Comparison of ENCODE assay signal across 1 cellular context in the genomic region with DNA sequence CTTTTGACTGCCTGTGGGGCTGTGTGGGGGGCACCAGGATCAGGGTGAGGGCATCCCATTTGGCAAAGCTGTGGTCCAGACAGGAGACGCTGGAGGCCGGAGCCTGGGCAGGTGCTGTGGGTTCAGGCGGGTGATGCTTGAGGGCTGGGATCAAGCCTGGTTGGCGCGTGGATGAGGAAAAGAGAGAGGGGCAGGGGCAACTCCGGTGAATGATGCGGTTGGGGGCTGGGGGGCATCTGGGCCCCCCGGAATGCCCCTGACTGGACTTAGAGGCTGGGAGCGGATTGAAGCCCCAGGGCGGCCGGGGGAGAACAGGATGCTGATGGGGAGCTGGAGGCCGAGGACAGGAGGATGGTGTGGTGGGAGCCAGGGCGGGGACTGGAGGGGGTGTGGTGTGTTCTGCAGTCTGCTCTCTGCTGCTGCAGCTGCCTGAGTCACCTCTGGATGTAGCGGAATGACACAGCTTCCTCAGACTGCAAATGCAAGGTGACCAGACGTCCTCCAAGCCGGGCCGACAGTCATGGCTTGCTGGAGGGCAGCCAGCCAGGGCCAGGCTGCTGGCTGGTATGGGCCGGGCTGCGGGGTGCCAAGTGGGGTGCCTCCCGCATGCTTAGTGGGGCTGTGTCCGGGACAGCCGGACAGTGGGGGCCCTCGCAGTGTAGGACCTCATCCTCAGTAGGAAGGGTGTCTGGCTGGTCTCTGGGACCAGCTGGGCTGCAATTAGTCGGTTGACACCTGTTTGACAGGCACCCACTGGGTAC.
TF ChIP-seq lines count a peak whose summit lies in the region.

No MANE protein-coding gene starts in this region.

TF ChIP-seq in K562, 482 proteins besides CTCF, POLR2A, EP300 and RAD21 (continued from another document and continues in another):
- TF ChIP-seq, protein P1, sequence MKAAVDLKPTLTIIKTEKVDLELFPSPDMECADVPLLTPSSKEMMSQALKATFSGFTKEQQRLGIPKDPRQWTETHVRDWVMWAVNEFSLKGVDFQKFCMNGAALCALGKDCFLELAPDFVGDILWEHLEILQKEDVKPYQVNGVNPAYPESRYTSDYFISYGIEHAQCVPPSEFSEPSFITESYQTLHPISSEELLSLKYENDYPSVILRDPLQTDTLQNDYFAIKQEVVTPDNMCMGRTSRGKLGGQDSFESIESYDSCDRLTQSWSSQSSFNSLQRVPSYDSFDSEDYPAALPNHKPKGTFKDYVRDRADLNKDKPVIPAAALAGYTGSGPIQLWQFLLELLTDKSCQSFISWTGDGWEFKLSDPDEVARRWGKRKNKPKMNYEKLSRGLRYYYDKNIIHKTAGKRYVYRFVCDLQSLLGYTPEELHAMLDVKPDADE (conservative IDR thresholded peaks at IDR 0.05; ENCODE audit: control insufficient read depth, low read depth, low read length) = peak; percentile 18; the same call in 1 of the 2 replicates
- TF ChIP-seq HDAC1 (IDR thresholded peaks at IDR 0.05) (peak in 1 of 2 experiments; percentile 77; a peak in 2 of 4 replicates), MAFF (IDR thresholded peaks at IDR 0.05; ENCODE audit: low read length) (no peak), NFIC (IDR thresholded peaks at IDR 0.05) (peak; percentile 90), CREB1 (IDR thresholded peaks at IDR 0.05) (no peak), CREB1 (CRISPR knock-in tag; IDR thresholded peaks at IDR 0.05) (peak; percentile 3; the same call in 1 of the 2 replicates), NEUROD1 (IDR thresholded peaks at IDR 0.05; ENCODE audit: borderline replicate concordance, low read depth, low read length, partially characterized antibody) (no peak), NFE2L1 (tag; IDR thresholded peaks at IDR 0.05; ENCODE audit: borderline replicate concordance, low read depth) (no peak), ZKSCAN3 (CRISPR knock-in tag; IDR thresholded peaks at IDR 0.05) (no peak), SETDB1 (IDR thresholded peaks at IDR 0.05; ENCODE audit: low read length) (no peak), ZBTB7A (IDR thresholded peaks at IDR 0.05; ENCODE audit: borderline replicate concordance, control insufficient read depth, low read depth, low read length) (peak; percentile 40; the same call in 1 of the 2 replicates), MCM5 (IDR thresholded peaks at IDR 0.05; ENCODE audit: low read depth) (no peak), TEAD1 (CRISPR knock-in tag; IDR thresholded peaks at IDR 0.05) (no peak), NR4A1 (CRISPR knock-in tag; IDR thresholded peaks at IDR 0.05) (no peak), NR4A1 (tag; IDR thresholded peaks at IDR 0.05) (no peak), CBFA2T2 (conservative IDR thresholded peaks at IDR 0.05) (no peak), OTX1 (CRISPR knock-in tag; IDR thresholded peaks at IDR 0.05) (no peak), RBM25 (IDR thresholded peaks at IDR 0.05; ENCODE audit: low read depth, low read length, severe bottlenecking) (no peak), MTF1 (CRISPR knock-in tag; IDR thresholded peaks at IDR 0.05; ENCODE audit: borderline replicate concordance) (no peak), HCFC1 (IDR thresholded peaks at IDR 0.05; ENCODE audit: low read depth, low read length) (no peak), KDM2B (CRISPR knock-in tag; IDR thresholded peaks at IDR 0.05) (no peak), RAD51 (IDR thresholded peaks at IDR 0.05; ENCODE audit: borderline replicate concordance, low read depth) (no peak), ZNF316 (IDR thresholded peaks at IDR 0.05) (peak; percentile 87), HMGN3 (IDR thresholded peaks at IDR 0.05; ENCODE audit: borderline replicate concordance, extremely low read depth, insufficient read length, low read depth, low read length) (peak; percentile 32), ILK (tag; IDR thresholded peaks at IDR 0.05; ENCODE audit: borderline replicate concordance, low read depth) (no peak), IFI16 (CRISPR knock-in tag; IDR thresholded peaks at IDR 0.05) (no peak), LARP7 (IDR thresholded peaks at IDR 0.05) (no peak), CBFB (CRISPR knock-in tag; IDR thresholded peaks at IDR 0.05) (no peak), NFYB (IDR thresholded peaks at IDR 0.05; ENCODE audit: extremely low read depth, insufficient read length) (no peak), KLF13 (tag; IDR thresholded peaks at IDR 0.05; ENCODE audit: borderline replicate concordance, low read depth) (no peak), KDM1A (IDR thresholded peaks at IDR 0.05) (peak; percentile 16 to 33; a peak in 1 of 4 replicates), ZNF780A (CRISPR knock-in tag; IDR thresholded peaks at IDR 0.05) (no peak), XRCC5 (IDR thresholded peaks at IDR 0.05; ENCODE audit: low read depth, low read length) (no peak), MAFG (tag; conservative IDR thresholded peaks at IDR 0.05) (peak; percentile 49; the same call in 1 of the 2 replicates), ZNF589 (CRISPR knock-in tag; IDR thresholded peaks at IDR 0.05; ENCODE audit: low read depth) (no peak), BACH1 (tag; IDR thresholded peaks at IDR 0.05) (no peak), HNRNPL (IDR thresholded peaks at IDR 0.05; ENCODE audit: low read depth, low read length) (no peak), SMAD2 (IDR thresholded peaks at IDR 0.05; ENCODE audit: low read depth, low read length) (no peak), POLR3G (IDR thresholded peaks at IDR 0.05; ENCODE audit: extremely low read depth, insufficient read length, insufficient replicate concordance) (no peak), BCOR (IDR thresholded peaks at IDR 0.05) (no peak), NONO (IDR thresholded peaks at IDR 0.05; ENCODE audit: low read depth in 2 of 2, low read length in 1 of 2) (no peak), PTTG1 (tag; IDR thresholded peaks at IDR 0.05; ENCODE audit: low read depth) (no peak), YY1 (IDR thresholded peaks at IDR 0.05; ENCODE audit: borderline replicate concordance in 1 of 3, control insufficient read depth in 1 of 3, extremely low read depth in 1 of 3, insufficient read depth in 3 of 3, insufficient read length in 1 of 3, insufficient replicate concordance in 2 of 3, low read depth in 1 of 3, low read length in 2 of 3) (peak in 1 of 3 experiments; percentile 10), MYC (IDR thresholded peaks at IDR 0.05; ENCODE audit: low read depth, low read length) (no peak), MYC (CRISPR knock-in tag; IDR thresholded peaks at IDR 0.05; ENCODE audit: borderline replicate concordance, low read depth) (no peak), RCOR1 (IDR thresholded peaks at IDR 0.05; ENCODE audit: borderline replicate concordance in 1 of 2, low read depth in 2 of 2, low read length in 2 of 2) (peak in 1 of 2 experiments; percentile 79; a peak in 2 of 4 replicates), C11orf30 (IDR thresholded peaks at IDR 0.05; ENCODE audit: low read depth) (peak; percentile 85), KLF6 (CRISPR knock-in tag; IDR thresholded peaks at IDR 0.05; ENCODE audit: borderline replicate concordance) (no peak), HNRNPK (IDR thresholded peaks at IDR 0.05; ENCODE audit: low read depth, low read length, poor library complexity, severe bottlenecking) (no peak), KLF1 (tag; IDR thresholded peaks at IDR 0.05) (no peak)
- TF ChIP-seq, protein P2, sequence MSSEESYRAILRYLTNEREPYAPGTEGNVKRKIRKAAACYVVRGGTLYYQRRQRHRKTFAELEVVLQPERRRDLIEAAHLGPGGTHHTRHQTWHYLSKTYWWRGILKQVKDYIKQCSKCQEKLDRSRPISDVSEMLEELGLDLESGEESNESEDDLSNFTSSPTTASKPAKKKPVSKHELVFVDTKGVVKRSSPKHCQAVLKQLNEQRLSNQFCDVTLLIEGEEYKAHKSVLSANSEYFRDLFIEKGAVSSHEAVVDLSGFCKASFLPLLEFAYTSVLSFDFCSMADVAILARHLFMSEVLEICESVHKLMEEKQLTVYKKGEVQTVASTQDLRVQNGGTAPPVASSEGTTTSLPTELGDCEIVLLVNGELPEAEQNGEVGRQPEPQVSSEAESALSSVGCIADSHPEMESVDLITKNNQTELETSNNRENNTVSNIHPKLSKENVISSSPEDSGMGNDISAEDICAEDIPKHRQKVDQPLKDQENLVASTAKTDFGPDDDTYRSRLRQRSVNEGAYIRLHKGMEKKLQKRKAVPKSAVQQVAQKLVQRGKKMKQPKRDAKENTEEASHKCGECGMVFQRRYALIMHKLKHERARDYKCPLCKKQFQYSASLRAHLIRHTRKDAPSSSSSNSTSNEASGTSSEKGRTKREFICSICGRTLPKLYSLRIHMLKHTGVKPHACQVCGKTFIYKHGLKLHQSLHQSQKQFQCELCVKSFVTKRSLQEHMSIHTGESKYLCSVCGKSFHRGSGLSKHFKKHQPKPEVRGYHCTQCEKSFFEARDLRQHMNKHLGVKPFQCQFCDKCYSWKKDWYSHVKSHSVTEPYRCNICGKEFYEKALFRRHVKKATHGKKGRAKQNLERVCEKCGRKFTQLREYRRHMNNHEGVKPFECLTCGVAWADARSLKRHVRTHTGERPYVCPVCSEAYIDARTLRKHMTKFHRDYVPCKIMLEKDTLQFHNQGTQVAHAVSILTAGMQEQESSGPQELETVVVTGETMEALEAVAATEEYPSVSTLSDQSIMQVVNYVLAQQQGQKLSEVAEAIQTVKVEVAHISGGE (CRISPR knock-in tag; IDR thresholded peaks at IDR 0.05) = no peak
- TF ChIP-seq, protein P3, sequence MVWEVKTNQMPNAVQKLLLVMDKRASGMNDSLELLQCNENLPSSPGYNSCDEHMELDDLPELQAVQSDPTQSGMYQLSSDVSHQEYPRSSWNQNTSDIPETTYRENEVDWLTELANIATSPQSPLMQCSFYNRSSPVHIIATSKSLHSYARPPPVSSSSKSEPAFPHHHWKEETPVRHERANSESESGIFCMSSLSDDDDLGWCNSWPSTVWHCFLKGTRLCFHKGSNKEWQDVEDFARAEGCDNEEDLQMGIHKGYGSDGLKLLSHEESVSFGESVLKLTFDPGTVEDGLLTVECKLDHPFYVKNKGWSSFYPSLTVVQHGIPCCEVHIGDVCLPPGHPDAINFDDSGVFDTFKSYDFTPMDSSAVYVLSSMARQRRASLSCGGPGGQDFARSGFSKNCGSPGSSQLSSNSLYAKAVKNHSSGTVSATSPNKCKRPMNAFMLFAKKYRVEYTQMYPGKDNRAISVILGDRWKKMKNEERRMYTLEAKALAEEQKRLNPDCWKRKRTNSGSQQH (CRISPR knock-in tag; IDR thresholded peaks at IDR 0.05) = no peak
- TF ChIP-seq, protein P4, sequence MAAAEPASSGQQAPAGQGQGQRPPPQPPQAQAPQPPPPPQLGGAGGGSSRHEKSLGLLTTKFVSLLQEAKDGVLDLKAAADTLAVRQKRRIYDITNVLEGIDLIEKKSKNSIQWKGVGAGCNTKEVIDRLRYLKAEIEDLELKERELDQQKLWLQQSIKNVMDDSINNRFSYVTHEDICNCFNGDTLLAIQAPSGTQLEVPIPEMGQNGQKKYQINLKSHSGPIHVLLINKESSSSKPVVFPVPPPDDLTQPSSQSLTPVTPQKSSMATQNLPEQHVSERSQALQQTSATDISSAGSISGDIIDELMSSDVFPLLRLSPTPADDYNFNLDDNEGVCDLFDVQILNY (CRISPR knock-in tag; IDR thresholded peaks at IDR 0.05) = no peak
- TF ChIP-seq, protein P5, sequence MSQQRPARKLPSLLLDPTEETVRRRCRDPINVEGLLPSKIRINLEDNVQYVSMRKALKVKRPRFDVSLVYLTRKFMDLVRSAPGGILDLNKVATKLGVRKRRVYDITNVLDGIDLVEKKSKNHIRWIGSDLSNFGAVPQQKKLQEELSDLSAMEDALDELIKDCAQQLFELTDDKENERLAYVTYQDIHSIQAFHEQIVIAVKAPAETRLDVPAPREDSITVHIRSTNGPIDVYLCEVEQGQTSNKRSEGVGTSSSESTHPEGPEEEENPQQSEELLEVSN (IDR thresholded peaks at IDR 0.05; ENCODE audit: borderline replicate concordance in 1 of 2, extremely low read depth in 1 of 2, insufficient read depth in 1 of 2, insufficient read length in 1 of 2, low read depth in 1 of 2, low read length in 1 of 2, poor library complexity in 1 of 2, severe bottlenecking in 1 of 2) = peak in 1 of 2 experiments; percentile 26
- TF ChIP-seq, protein P6, sequence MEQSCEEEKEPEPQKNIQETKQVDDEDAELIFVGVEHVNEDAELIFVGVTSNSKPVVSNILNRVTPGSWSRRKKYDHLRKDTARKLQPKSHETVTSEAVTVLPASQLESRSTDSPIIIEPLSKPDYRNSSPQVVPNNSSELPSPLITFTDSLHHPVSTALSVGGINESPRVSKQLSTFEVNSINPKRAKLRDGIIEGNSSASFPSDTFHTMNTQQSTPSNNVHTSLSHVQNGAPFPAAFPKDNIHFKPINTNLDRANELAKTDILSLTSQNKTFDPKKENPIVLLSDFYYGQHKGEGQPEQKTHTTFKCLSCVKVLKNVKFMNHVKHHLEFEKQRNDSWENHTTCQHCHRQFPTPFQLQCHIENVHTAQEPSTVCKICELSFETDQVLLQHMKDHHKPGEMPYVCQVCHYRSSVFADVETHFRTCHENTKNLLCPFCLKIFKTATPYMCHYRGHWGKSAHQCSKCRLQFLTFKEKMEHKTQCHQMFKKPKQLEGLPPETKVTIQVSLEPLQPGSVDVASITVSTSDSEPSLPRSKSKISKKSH (CRISPR knock-in tag; IDR thresholded peaks at IDR 0.05) = no peak
- TF ChIP-seq, protein P7, sequence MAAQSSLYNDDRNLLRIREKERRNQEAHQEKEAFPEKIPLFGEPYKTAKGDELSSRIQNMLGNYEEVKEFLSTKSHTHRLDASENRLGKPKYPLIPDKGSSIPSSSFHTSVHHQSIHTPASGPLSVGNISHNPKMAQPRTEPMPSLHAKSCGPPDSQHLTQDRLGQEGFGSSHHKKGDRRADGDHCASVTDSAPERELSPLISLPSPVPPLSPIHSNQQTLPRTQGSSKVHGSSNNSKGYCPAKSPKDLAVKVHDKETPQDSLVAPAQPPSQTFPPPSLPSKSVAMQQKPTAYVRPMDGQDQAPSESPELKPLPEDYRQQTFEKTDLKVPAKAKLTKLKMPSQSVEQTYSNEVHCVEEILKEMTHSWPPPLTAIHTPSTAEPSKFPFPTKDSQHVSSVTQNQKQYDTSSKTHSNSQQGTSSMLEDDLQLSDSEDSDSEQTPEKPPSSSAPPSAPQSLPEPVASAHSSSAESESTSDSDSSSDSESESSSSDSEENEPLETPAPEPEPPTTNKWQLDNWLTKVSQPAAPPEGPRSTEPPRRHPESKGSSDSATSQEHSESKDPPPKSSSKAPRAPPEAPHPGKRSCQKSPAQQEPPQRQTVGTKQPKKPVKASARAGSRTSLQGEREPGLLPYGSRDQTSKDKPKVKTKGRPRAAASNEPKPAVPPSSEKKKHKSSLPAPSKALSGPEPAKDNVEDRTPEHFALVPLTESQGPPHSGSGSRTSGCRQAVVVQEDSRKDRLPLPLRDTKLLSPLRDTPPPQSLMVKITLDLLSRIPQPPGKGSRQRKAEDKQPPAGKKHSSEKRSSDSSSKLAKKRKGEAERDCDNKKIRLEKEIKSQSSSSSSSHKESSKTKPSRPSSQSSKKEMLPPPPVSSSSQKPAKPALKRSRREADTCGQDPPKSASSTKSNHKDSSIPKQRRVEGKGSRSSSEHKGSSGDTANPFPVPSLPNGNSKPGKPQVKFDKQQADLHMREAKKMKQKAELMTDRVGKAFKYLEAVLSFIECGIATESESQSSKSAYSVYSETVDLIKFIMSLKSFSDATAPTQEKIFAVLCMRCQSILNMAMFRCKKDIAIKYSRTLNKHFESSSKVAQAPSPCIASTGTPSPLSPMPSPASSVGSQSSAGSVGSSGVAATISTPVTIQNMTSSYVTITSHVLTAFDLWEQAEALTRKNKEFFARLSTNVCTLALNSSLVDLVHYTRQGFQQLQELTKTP (IDR thresholded peaks at IDR 0.05; ENCODE audit: low read depth in 1 of 2, partially characterized antibody in 2 of 2) = no peak
